Comparison of ENCODE assay signal across 9 cellular contexts in the genomic region with DNA sequence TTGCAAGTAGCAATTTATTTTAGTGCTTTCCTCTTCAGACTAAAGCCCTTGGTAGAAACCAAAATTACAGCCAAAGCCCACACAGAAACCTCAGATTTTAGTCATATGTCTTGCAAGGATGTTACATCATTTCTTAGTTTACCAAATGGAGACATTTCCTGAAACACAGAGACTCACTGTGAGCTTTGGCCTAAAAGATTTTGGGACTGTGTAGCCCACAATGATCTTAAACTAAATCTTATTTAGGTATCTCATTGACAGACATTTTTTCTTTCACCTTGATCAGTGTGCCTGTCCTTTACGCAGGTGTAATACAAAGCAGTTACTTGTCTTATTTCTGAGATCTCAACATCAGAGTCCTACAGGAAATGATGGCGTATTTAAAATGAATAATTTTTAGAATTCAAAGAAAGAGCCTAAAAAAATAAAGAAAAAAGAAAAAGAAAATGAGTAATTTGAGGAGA. TPM values are rescaled to one million over a fixed set of nuclear protein-coding genes. Genes with fewer than 3 reads are reported as not detected.
DNase-seq lines count a peak whose midpoint lies in the region; ATAC-seq, FAIRE-seq and TF ChIP-seq lines count a peak whose summit lies in the region.
"Had no signal": no experiment of that assay in that cellular context is flagged by ENCODE, and none has a peak within 500 bp of the region (broad histone marks: within the 10 kb centered on the region; RNA-seq: fewer than 3 reads in every experiment).

No MANE protein-coding gene starts in this region.

- SMC1A ChIA-PET in GM12878 (lab: Charles Lee; ENCODE audit: uncharacterized antibody, unreplicated experiment), result interaction anchor here (0.6 to 5.0 kb wide), 6 partner anchors 25 to 339 kb away, joined by 3 to 33 read pairs (median 12); no protein-coding TSS in a partner anchor

- RAD21 ChIA-PET in GM12878 (lab: Charles Lee; ENCODE audit: unreplicated experiment), result interaction anchor here (0.9 to 4.6 kb wide), 7 partner anchors 19 to 215 kb away, joined by 3 to 25 read pairs (median 4); no protein-coding TSS in a partner anchor

- H3K9me3 Mint-ChIP-seq in activated naive CD4-positive, alpha-beta T cell treated with anti-CD3 and anti-CD28 coated beads, Interleukin-2, amount 10 ng/mL, durations not matched to agents 7 days and 5 days, result no peaks in the 10 kb centered on the region

- peak; percentile 50 for ATAC-seq in GM12878

- DNase-seq in activated naive CD4-positive, alpha-beta T cell treated with anti-CD3 and anti-CD28 coated beads, Interleukin-2, amount 10 ng/mL, durations not matched to agents 7 days and 5 days, result no peak
- no peak for DNase-seq in activated naive CD4-positive, alpha-beta T cell treated with Interleukin-2 at 50 U/mL for 16 hours
- peak; percentile 50 for DNase-seq in Karpas-422
- DNase-seq in GM12878 (ENCODE audit: low read depth, low spot score), result peak; percentile 54
- no peak for DNase-seq in tibial artery
- DNase-seq in HTR-8/SVneo (ENCODE audit: insufficient read length, low spot score), result no peak
- no peak for DNase-seq in activated CD4-positive, alpha-beta T cell treated with anti-CD3 and anti-CD28 coated beads for 1 hour
- DNase-seq in NCI-H2081 (lab: John Stamatoyannopoulos, UW), result no peak

- H3K27me3 ChIP-seq in Karpas-422 (ENCODE audit: low read length), result no peaks in the 10 kb centered on the region
- H3K27me3 ChIP-seq in GM12878 (replicated peaks in 1 of 2; ENCODE audit: control insufficient read depth in 2 of 2, insufficient read depth in 2 of 2, low read length in 1 of 2), result no peaks in the 10 kb centered on the region
- no peaks in the 10 kb centered on the region for H3K27me3 ChIP-seq in tibial artery

- peaks cover 82% of the 10 kb centered on the region for H3K4me1 Mint-ChIP-seq in activated naive CD4-positive, alpha-beta T cell treated with anti-CD3 and anti-CD28 coated beads, Interleukin-2, amount 10 ng/mL, durations not matched to agents 7 days and 5 days

- H3K79me2 ChIP-seq in Karpas-422 (ENCODE audit: low read length), result no peaks in the 10 kb centered on the region
- no peaks in the 10 kb centered on the region for H3K79me2 ChIP-seq in GM12878 (ENCODE audit: control insufficient read depth, insufficient read depth, low read length)

- in situ Hi-C loops in GM12878 (cut with MboI), result loop anchor here (5.0 to 10.0 kb wide), 2 partner anchors 193 to 436 kb away; a partner anchor contains a TSS

- no peaks in the 10 kb centered on the region for H3K9me3 ChIP-seq in Karpas-422 (ENCODE audit: low read length)
- H3K9me3 ChIP-seq in GM12878 (replicated peaks; ENCODE audit: control insufficient read depth, insufficient read depth, low read length), result no peaks in the 10 kb centered on the region; the same call in 2 of the 3 replicates
- H3K9me3 ChIP-seq in tibial artery, result no peaks in the 10 kb centered on the region
- H3K9me3 ChIP-seq: prostate gland had no signal

- H3K9ac ChIP-seq in Karpas-422 (ENCODE audit: low read length), result no peak overlapping the region
- H3K9ac ChIP-seq in GM12878 (ENCODE audit: control insufficient read depth, insufficient read depth, low read length), result 0 out of 2 replicates have a peak overlapping the region, but pooled peaks have one; percentile 1

- H3K27ac ChIP-seq in Karpas-422 (ENCODE audit: low read length) (no peak overlapping the region), GM12878 (ENCODE audit: control insufficient read depth, insufficient read depth) (peak overlapping the region; percentile 45), tibial artery (peak overlapping the region; percentile 3 to 33)
- H3K27ac ChIP-seq: prostate gland had no signal

- H3K4me2 ChIP-seq in Karpas-422 (ENCODE audit: low read depth, low read length, poor library complexity, severe bottlenecking) (peak overlapping the region; percentile 29), GM12878 (ENCODE audit: control insufficient read depth, insufficient read depth) (peak overlapping the region; percentile 61)

- WGBS in GM12878 (ENCODE audit: insufficient coverage, insufficient replicate concordance, low lambda C conversion rate, missing lambda C conversion rate), result 2% methylated on average over 2 of the region's 2 CpGs

- peak in 1 of 2 experiments; percentile 75; a peak in 2 of 4 replicates for TF ChIP-seq EP300 in GM12878 (IDR thresholded peaks at IDR 0.05; ENCODE audit: borderline replicate concordance in 1 of 2, control insufficient read depth in 1 of 2, low read depth in 2 of 2, low read length in 2 of 2)

- no peaks in the 10 kb centered on the region for H3K36me3 ChIP-seq in Karpas-422 (ENCODE audit: insufficient read depth, low read length)
- no peaks in the 10 kb centered on the region for H3K36me3 ChIP-seq in GM12878 (ENCODE audit: control insufficient read depth in 2 of 2, insufficient read depth in 2 of 2, low read length in 1 of 2)
- no peaks in the 10 kb centered on the region for H3K36me3 ChIP-seq in tibial artery
- H3K36me3 ChIP-seq: prostate gland had no signal

- H3K36me3 Mint-ChIP-seq in activated naive CD4-positive, alpha-beta T cell treated with anti-CD3 and anti-CD28 coated beads, Interleukin-2, amount 10 ng/mL, durations not matched to agents 7 days and 5 days, result peaks cover 6% of the 10 kb centered on the region

- H3K27me3 Mint-ChIP-seq in activated naive CD4-positive, alpha-beta T cell treated with anti-CD3 and anti-CD28 coated beads, Interleukin-2, amount 10 ng/mL, durations not matched to agents 7 days and 5 days, result no peaks in the 10 kb centered on the region

- no TSS peak for BruUV-seq in GM12878 (replicated peaks; lab: Mats Ljungman, UMichigan)

- intact Hi-C loops in GM12878 (cut with micrococcal nuclease; ENCODE audit: unreplicated experiment) (loop anchor here (2.0 kb wide), 1 partner anchor 198 kb away; no protein-coding TSS in a partner anchor), tibial artery (cut with DNase I; ENCODE audit: low total_unique reads) (no loop called here)

- FAIRE-seq in GM12878 (lab: Jason Lieb, UNC), result peak; percentile 73
- no peak for FAIRE-seq in HTR-8/SVneo (lab: Jason Lieb, UNC)

- CTCF ChIA-PET in activated naive CD4-positive, alpha-beta T cell treated with anti-CD3 and anti-CD28 coated beads, Interleukin-2, amount 10 ng/mL, durations not matched to agents 7 days and 5 days (lab: Charles Lee), result interaction anchor here (1.1 to 2.5 kb wide), 3 partner anchors 27 to 205 kb away, joined by 4 to 9 read pairs (median 7); no protein-coding TSS in a partner anchor
- CTCF ChIA-PET in GM12878 (lab: Yijun Ruan, JAX), result interaction anchor here (0.9 to 5.0 kb wide), 8 partner anchors 17 to 525 kb away, joined by 3 to 31 read pairs (median 3); a partner anchor contains a TSS

- H4K20me1 ChIP-seq in Karpas-422 (ENCODE audit: insufficient read depth, low read depth, low read length), result no peaks in the 10 kb centered on the region
- no peaks in the 10 kb centered on the region for H4K20me1 ChIP-seq in GM12878 (ENCODE audit: control insufficient read depth, insufficient read depth)

- H3K27ac Mint-ChIP-seq in activated naive CD4-positive, alpha-beta T cell treated with anti-CD3 and anti-CD28 coated beads, Interleukin-2, amount 10 ng/mL, durations not matched to agents 7 days and 5 days, result peak overlapping the region; percentile 90

- H2AFZ ChIP-seq in Karpas-422 (ENCODE audit: low read length), result no peak overlapping the region
- H2AFZ ChIP-seq in GM12878 (ENCODE audit: control insufficient read depth, low read depth, low read length), result peak overlapping the region; percentile 53

- H3K4me1 ChIP-seq in Karpas-422 (ENCODE audit: low read length) (peaks cover 35% of the 10 kb centered on the region), GM12878 (ENCODE audit: control insufficient read depth, insufficient read depth, low read length) (peaks cover 65% of the 10 kb centered on the region), tibial artery (peaks cover 0 to 19% (median 15%) of the 10 kb centered on the region in 4 donors)
- H3K4me1 ChIP-seq: prostate gland had no signal

- 0 out of 2 replicates have a peak, but pooled peaks have one; percentile 4 for TF ChIP-seq RAD21 in GM12878 (IDR thresholded peaks at IDR 0.05; ENCODE audit: insufficient read depth, low read depth, low read length)

- H3K9me2 ChIP-seq in Karpas-422 (replicated peaks; ENCODE audit: insufficient read depth, low read length), result no peaks in the 10 kb centered on the region

- TF ChIP-seq POLR2A in GM12878 (IDR thresholded peaks at IDR 0.05; ENCODE audit: low read depth, low read length), result no peak

- no peak overlapping the region for H3K4me3 Mint-ChIP-seq in activated naive CD4-positive, alpha-beta T cell treated with anti-CD3 and anti-CD28 coated beads, Interleukin-2, amount 10 ng/mL, durations not matched to agents 7 days and 5 days

- H3K4me3 ChIP-seq in Karpas-422 (ENCODE audit: low read length) (no peak overlapping the region), GM12878 (no peak overlapping the region), tibial artery (no peak overlapping the region)
- H3K4me3 ChIP-seq: prostate gland had no signal

- POLR2A ChIA-PET in GM12878 (lab: Charles Lee), result interaction anchor here (0.6 to 2.1 kb wide), 4 partner anchors 27 to 203 kb away, joined by 3 to 6 read pairs (median 4); no protein-coding TSS in a partner anchor

- TF ChIP-seq CTCF in GM12878 (IDR thresholded peaks at IDR 0.05 in 2 of 3, conservative IDR thresholded peaks at IDR 0.05 in 1 of 3; ENCODE audit: control insufficient read depth in 2 of 3, extremely low read depth in 1 of 3, insufficient read depth in 1 of 3, low read depth in 3 of 3, low read length in 3 of 3), result no peak
- no peak for TF ChIP-seq CTCF in tibial artery (IDR thresholded peaks at IDR 0.05)

TF ChIP-seq in GM12878, 131 proteins besides CTCF, POLR2A, EP300 and RAD21 (continues in another document):
- TF ChIP-seq STAT1 (conservative IDR thresholded peaks at IDR 0.05), result no peak

RNA-seq across cellular contexts. Expression of a gene that starts 27.8 kb away (rescaled TPM):
- 13.6 and 26.5 TPM in 2 replicates for total RNA-seq in Karpas-422 (2014; rRNA removed; shearing (Covaris generic); ENCODE audit: low replicate concordance)
- total RNA-seq in GM12878 (2013; cell fraction: nucleolus; rRNA removed), result 24.4 and 28.5 TPM in 2 replicates
- total RNA-seq in GM12878 (2014; rRNA removed), result 7.9 and 8.1 TPM in 2 replicates
- total RNA-seq in GM12878 (2014; rRNA removed; fragmentation: Illumina TruSeq; extraction: Trizol), result 10.8 and 11.1 TPM in 2 replicates
- 10.7 and 11.4 TPM in 2 replicates for total RNA-seq in GM12878 (2021)
- polyA plus RNA-seq in GM12878 (2011; ENCODE audit: low read depth), result 2.4 TPM
- polyA plus RNA-seq in GM12878 (2011; rRNA removed), result 5.4 and 8.0 TPM in 2 replicates
- polyA plus RNA-seq in GM12878 (2011; cell fraction: cytosol; rRNA removed), result 1.9 and 2.5 TPM in 2 replicates
- polyA plus RNA-seq in GM12878 (2011; cell fraction: nucleus; rRNA removed), result 1.9 and 2.8 TPM in 2 replicates
- 3.0 and 3.4 TPM in 2 replicates for polyA plus RNA-seq in GM12878 (2012)
- polyA plus RNA-seq in GM12878 (2014; fragmentation: Illumina TruSeq; extraction: Trizol), result 8.3 and 10.2 TPM in 2 replicates
- polyA plus RNA-seq in GM12878 (2014; fragmentation: Nextera tagmentation; extraction: Ambion mirVana), result 1 to 10 TPM; 1.2 to 1.6 TPM
- 4.2 and 5.4 TPM in 2 replicates for polyA plus RNA-seq in GM12878 (2014; rRNA removed)
- 1 to 10 TPM; 6.7 TPM for polyA plus RNA-seq in GM12878 (2016; fragmentation: Nextera tagmentation; extraction: Ambion mirVana)
- 5.6 and 9.5 TPM in 2 replicates for polyA minus RNA-seq in GM12878 (2011; rRNA and poly(A)+ RNA removed)
- polyA minus RNA-seq in GM12878 (2011; cell fraction: cytosol; rRNA and poly(A)+ RNA removed), result 2.3 and 2.9 TPM in 2 replicates
- 4.1 and 5.7 TPM in 2 replicates for polyA minus RNA-seq in GM12878 (2011; cell fraction: nucleus; rRNA and poly(A)+ RNA removed)

Comparison
In these comparisons a context has a peak if more than half of its experiments do, and no peak if none do; other contexts are left out.
1. DNase-seq: peak in Karpas-422 (single experiment) and GM12878 (single experiment); none in activated naive CD4-positive, alpha-beta T cell treated with anti-CD3 and anti-CD28 coated beads, Interleukin-2, amount 10 ng/mL, durations not matched to agents 7 days and 5 days (single experiment), activated naive CD4-positive, alpha-beta T cell treated with Interleukin-2 at 50 U/mL for 16 hours (single experiment), tibial artery (0 of 2), HTR-8/SVneo (single experiment), activated CD4-positive, alpha-beta T cell treated with anti-CD3 and anti-CD28 coated beads for 1 hour (single experiment) and NCI-H2081 (0 of 2).